In the genomic region with DNA sequence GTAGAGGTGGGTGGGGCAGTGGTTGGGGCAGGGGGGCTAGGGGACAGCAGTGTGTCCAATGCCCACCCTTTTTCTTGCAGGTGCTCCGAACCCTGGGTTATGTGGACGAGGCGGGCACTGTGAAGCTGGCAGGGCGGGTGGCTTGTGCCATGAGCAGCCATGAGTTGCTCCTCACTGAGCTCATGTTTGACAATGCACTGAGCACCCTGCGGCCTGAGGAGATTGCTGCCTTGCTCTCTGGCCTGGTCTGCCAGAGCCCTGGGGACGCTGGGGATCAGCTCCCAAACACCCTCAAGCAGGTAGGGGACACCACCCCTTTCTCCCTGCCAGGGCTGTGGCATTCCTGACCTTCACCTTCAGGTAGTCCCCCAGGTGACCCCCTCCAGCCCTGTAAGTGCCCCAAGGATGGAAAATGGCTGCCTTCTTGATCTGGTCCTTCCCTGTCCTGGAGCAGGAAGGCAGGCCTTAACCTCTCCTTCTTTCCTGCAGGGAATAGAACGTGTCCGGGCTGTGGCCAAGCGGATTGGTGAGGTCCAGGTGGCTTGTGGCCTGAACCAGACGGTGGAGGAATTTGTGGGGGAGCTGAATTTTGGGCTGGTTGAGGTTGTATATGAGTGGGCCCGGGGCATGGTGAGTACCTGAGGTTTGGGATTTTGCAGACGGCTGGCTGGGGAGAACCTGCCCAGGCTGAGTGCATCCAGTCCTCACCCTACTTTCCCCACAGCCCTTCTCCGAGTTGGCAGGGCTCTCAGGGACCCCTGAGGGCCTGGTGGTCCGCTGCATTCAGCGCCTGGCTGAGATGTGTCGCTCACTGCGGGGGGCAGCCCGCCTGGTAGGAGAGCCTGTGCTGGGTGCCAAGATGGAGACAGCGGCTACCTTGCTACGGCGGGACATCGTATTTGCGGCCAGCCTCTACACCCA, we compare ENCODE assay signal across 16 cellular contexts. TPM values are rescaled to one million over a fixed set of nuclear protein-coding genes. Genes with fewer than 3 reads are reported as not detected.
DNase-seq lines count a peak whose midpoint lies in the region; ATAC-seq and TF ChIP-seq lines count a peak whose summit lies in the region.
"Had no signal": no experiment of that assay in that cellular context is flagged by ENCODE, and none has a peak within 500 bp of the region (broad histone marks: within the 10 kb centered on the region; RNA-seq: fewer than 3 reads in every experiment).

No MANE protein-coding gene starts in this region.

- no peak for DNase-seq in T-helper 1 cell
- no peak for DNase-seq in GM23248
- no peak for DNase-seq in central memory CD8-positive, alpha-beta T cell (ENCODE audit: low spot score in 2 of 2)
- no peak for DNase-seq in cerebellar cortex (ENCODE audit: low spot score)
- DNase-seq in RPMI8226: no peak
- DNase-seq: activated CD8-positive, alpha-beta memory T cell treated with anti-CD3 and anti-CD28 coated beads, Interleukin-2, amount 10 ng/mL, durations not matched to agents 7 days and 5 days; NCI-H1105; NCI-H2171 treated with DMSO at 0.1 percent for 48 hours; NK-92 treated with Interleukin-12 subunit alpha and Interleukin-12 subunit beta, amount 100 ng/mL, for 24 hours had no signal

- no peaks in the 10 kb centered on the region for H3K9me2 ChIP-seq in GM23248 (ENCODE audit: insufficient read depth)

- no peaks in the 10 kb centered on the region for H4K20me1 ChIP-seq in GM23248 (ENCODE audit: insufficient read depth)

- in situ Hi-C loops in GM23248 (cut with MboI): no loop called here

- H3K4me1 ChIP-seq in GM23248 (ENCODE audit: insufficient read depth): peaks cover 13% of the 10 kb centered on the region
- peaks cover 19 to 29% of the 10 kb centered on the region in 2 experiments for H3K4me1 ChIP-seq in neutrophil (ENCODE audit: control insufficient read depth in 1 of 2, insufficient read depth in 1 of 2, low read depth in 1 of 2, low read length in 1 of 2)

- peaks cover 26% of the 10 kb centered on the region for H3K4me1 Mint-ChIP-seq in T-helper 1 cell treated with Interleukin-12 subunit alpha and Interleukin-12 subunit beta and Interleukin-4 antibody, amounts not matched to agents 30 μg/mL and 1 μg/mL, for 36 hours (ENCODE audit: low read depth)
- peaks cover 47% of the 10 kb centered on the region for H3K4me1 Mint-ChIP-seq in central memory CD8-positive, alpha-beta T cell

- H3K9ac ChIP-seq in GM23248: 0 out of 2 replicates have a peak overlapping the region, but pooled peaks have one; percentile 99

- 79 to 81% methylated on average over 20 to 22 of the region's 23 CpGs for WGBS in GM23248 (ENCODE audit: low coverage in 1 of 2, low lambda C conversion rate in 2 of 2, missing lambda C conversion rate in 2 of 2), 2 experiments

- H3K27ac ChIP-seq in GM23248 (peak overlapping the region; percentile 96; the same call in 1 of the 2 replicates), neutrophil (peak overlapping the region; percentile 100)
- H3K27ac ChIP-seq: 22Rv1, epithelial cell of prostate had no signal

- no peak overlapping the region for H3K4me3 ChIP-seq in GM23248
- no peak overlapping the region for H3K4me3 ChIP-seq in neutrophil (ENCODE audit: low read depth in 1 of 2, low read length in 1 of 2)
- H3K4me3 ChIP-seq: GM12878 had no signal

- H3K27me3 ChIP-seq in GM23248 (replicated peaks; ENCODE audit: insufficient read depth) (no peaks in the 10 kb centered on the region), neutrophil (no peaks in the 10 kb centered on the region)

- no peak for TF ChIP-seq CTCF in neutrophil (IDR thresholded peaks at IDR 0.05)

- no peaks in the 10 kb centered on the region for H3K9me3 ChIP-seq in GM23248 (ENCODE audit: low read depth)
- no peaks in the 10 kb centered on the region for H3K9me3 ChIP-seq in neutrophil

- no peak overlapping the region for H3K27ac Mint-ChIP-seq in T-helper 1 cell treated with Interleukin-12 subunit alpha and Interleukin-12 subunit beta and Interleukin-4 antibody, amounts not matched to agents 30 μg/mL and 1 μg/mL, for 36 hours
- H3K27ac Mint-ChIP-seq in central memory CD8-positive, alpha-beta T cell (ENCODE audit: low read depth): peak overlapping the region; percentile 99

- no peaks in the 10 kb centered on the region for H3K9me3 Mint-ChIP-seq in T-helper 1 cell treated with Interleukin-12 subunit alpha and Interleukin-12 subunit beta and Interleukin-4 antibody, amounts not matched to agents 30 μg/mL and 1 μg/mL, for 36 hours
- no peaks in the 10 kb centered on the region for H3K9me3 Mint-ChIP-seq in central memory CD8-positive, alpha-beta T cell

- ATAC-seq in central memory CD8-positive, alpha-beta T cell (replicated peaks; ENCODE audit: extremely low read depth, poor library complexity, severe bottlenecking): no peak
- ATAC-seq in GM21576 (IDR thresholded peaks at IDR 0.05; ENCODE audit: unreplicated experiment): no peak
- ATAC-seq: activated CD8-positive, alpha-beta memory T cell treated with anti-CD3 and anti-CD28 coated beads, Interleukin-2, amount 10 ng/mL, durations not matched to agents 7 days and 5 days; GM12878 had no signal

- peak overlapping the region; percentile 58 for H3K4me3 Mint-ChIP-seq in T-helper 1 cell treated with Interleukin-12 subunit alpha and Interleukin-12 subunit beta and Interleukin-4 antibody, amounts not matched to agents 30 μg/mL and 1 μg/mL, for 36 hours
- peak overlapping the region; percentile 81 for H3K4me3 Mint-ChIP-seq in central memory CD8-positive, alpha-beta T cell

- no peak overlapping the region for H2AFZ ChIP-seq in GM23248

- no peaks in the 10 kb centered on the region for H3K27me3 Mint-ChIP-seq in T-helper 1 cell treated with Interleukin-12 subunit alpha and Interleukin-12 subunit beta and Interleukin-4 antibody, amounts not matched to agents 30 μg/mL and 1 μg/mL, for 36 hours (ENCODE audit: low read depth)
- H3K27me3 Mint-ChIP-seq in central memory CD8-positive, alpha-beta T cell: no peaks in the 10 kb centered on the region
- H3K27me3 Mint-ChIP-seq: activated CD8-positive, alpha-beta memory T cell treated with anti-CD3 and anti-CD28 coated beads, Interleukin-2, amount 10 ng/mL, durations not matched to agents 7 days and 5 days had no signal

- H3K36me3 Mint-ChIP-seq in T-helper 1 cell treated with Interleukin-12 subunit alpha and Interleukin-12 subunit beta and Interleukin-4 antibody, amounts not matched to agents 30 μg/mL and 1 μg/mL, for 36 hours (ENCODE audit: low read depth): peaks cover 34% of the 10 kb centered on the region
- peaks cover 54% of the 10 kb centered on the region for H3K36me3 Mint-ChIP-seq in central memory CD8-positive, alpha-beta T cell (ENCODE audit: insufficient read depth)

- peaks cover 23% of the 10 kb centered on the region for H3F3A ChIP-seq in GM23248 (ENCODE audit: insufficient read depth)

- peak overlapping the region; percentile 41 for H3K4me2 ChIP-seq in GM23248 (ENCODE audit: unreplicated experiment)

- H3K79me2 ChIP-seq in GM23248 (ENCODE audit: insufficient read depth): peaks cover 44% of the 10 kb centered on the region

- H3K36me3 ChIP-seq in GM23248 (ENCODE audit: low read depth) (peaks cover 22% of the 10 kb centered on the region; the same call in 1 of the 2 replicates), neutrophil (peaks cover 67% of the 10 kb centered on the region)

RNA-seq across cellular contexts. Expression of gene DXO, which starts 2.9 kb away (rescaled TPM):
- 24.2 and 31.0 TPM in 2 replicates for total RNA-seq in GM23248 (2014; rRNA removed; shearing (Covaris generic))
- polyA plus RNA-seq in GM23248 (2016; fragmentation: Nextera tagmentation; extraction: Ambion mirVana): 23.3 and 26.6 TPM in 2 replicates

RNA-seq across cellular contexts. Expression of gene SKIC2, which starts 10.1 kb away (rescaled TPM):
- total RNA-seq in GM23248 (2014; rRNA removed; shearing (Covaris generic)): 54.9 and 65.4 TPM in 2 replicates
- polyA plus RNA-seq in GM23248 (2016; fragmentation: Nextera tagmentation; extraction: Ambion mirVana): 46.9 and 47.7 TPM in 2 replicates

RNA-seq across cellular contexts. Expression of gene NELFE, which starts 10.3 kb away (rescaled TPM):
- 62.9 and 77.9 TPM in 2 replicates for total RNA-seq in GM23248 (2014; rRNA removed; shearing (Covaris generic))
- polyA plus RNA-seq in GM23248 (2016; fragmentation: Nextera tagmentation; extraction: Ambion mirVana): 108 and 114 TPM in 2 replicates

RNA-seq across cellular contexts. Expression of gene C4A, which starts 12.8 kb away (rescaled TPM):
- 4.8 and 5.3 TPM in 2 replicates for total RNA-seq in GM23248 (2014; rRNA removed; shearing (Covaris generic))
- 1.3 and 2.4 TPM in 2 replicates for polyA plus RNA-seq in GM23248 (2016; fragmentation: Nextera tagmentation; extraction: Ambion mirVana)

RNA-seq across cellular contexts. Expression of gene CFB, which starts 23.2 kb away (rescaled TPM):
- total RNA-seq in GM23248 (2014; rRNA removed; shearing (Covaris generic)): 4.4 and 7.3 TPM in 2 replicates
- polyA plus RNA-seq in GM23248 (2016; fragmentation: Nextera tagmentation; extraction: Ambion mirVana): 3.4 and 3.9 TPM in 2 replicates
- total RNA-seq: H7 had no signal
